In the genomic region with DNA sequence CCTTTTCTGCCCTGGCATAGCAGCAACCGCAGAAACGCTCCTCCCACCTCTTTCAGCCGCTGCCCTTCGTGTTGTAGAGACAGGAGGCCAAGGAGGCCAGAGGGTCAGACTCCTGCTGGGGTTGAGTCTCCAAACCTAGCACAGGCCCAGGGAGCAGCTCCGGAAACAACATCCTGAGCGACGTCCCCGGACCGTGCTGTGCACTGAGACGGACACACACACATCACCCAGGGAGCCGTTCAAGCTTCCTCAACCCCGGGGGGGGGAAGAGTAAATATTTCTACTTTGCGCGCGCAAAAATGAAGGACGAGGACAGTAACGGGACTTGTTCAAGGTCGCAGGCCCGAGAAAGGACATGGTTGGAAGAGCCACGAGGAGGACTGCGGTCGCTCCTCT, we compare ENCODE assay signal across 8 cellular contexts. TPM values are rescaled to one million over a fixed set of nuclear protein-coding genes. Genes with fewer than 3 reads are reported as not detected.
DNase-seq lines count a peak whose midpoint lies in the region; ATAC-seq and TF ChIP-seq lines count a peak whose summit lies in the region.

No MANE protein-coding gene starts in this region.

- H2BK12ac ChIP-seq in H9 (ENCODE audit: insufficient read length, low read depth, low read length): no peak overlapping the region

- H2AK5ac ChIP-seq in H9 (ENCODE audit: insufficient read length, low read length): no peak overlapping the region

- H4K91ac ChIP-seq in H9 (ENCODE audit: insufficient read length, low read depth, low read length): no peak overlapping the region

- no peak overlapping the region for H3K18ac ChIP-seq in H9 (ENCODE audit: insufficient read length, low read depth, low read length)

- H4K5ac ChIP-seq in H9 (ENCODE audit: insufficient read length, low read depth, low read length): no peak overlapping the region

- H3K4me1 ChIP-seq in H9 (ENCODE audit: insufficient read depth, low read length) (no peaks in the 10 kb centered on the region), colonic mucosa (no peaks in the 10 kb centered on the region), liver (ENCODE audit: control insufficient read depth in 4 of 4, insufficient read depth in 4 of 4, low read length in 3 of 4) (peaks cover 0 to 19% (median 11%) of the 10 kb centered on the region in 4 donors), subcutaneous abdominal adipose tissue (ENCODE audit: control insufficient read depth in 5 of 5, insufficient read depth in 5 of 5, low read length in 5 of 5) (peaks cover 4 to 31% (median 21%) of the 10 kb centered on the region in 5 donors)

- H3K27ac ChIP-seq in H9 (ENCODE audit: insufficient read length, low read depth, low read length) (no peak overlapping the region), colonic mucosa (no peak overlapping the region), liver (ENCODE audit: low read depth in 1 of 2, low read length in 2 of 2) (no peak overlapping the region), subcutaneous abdominal adipose tissue (ENCODE audit: low read depth, low read length) (peak overlapping the region; percentile 67)

- H3K9ac ChIP-seq in H9 (ENCODE audit: extremely low read depth, insufficient read length, low read length) (peak overlapping the region; percentile 82), colonic mucosa (ENCODE audit: low read depth in 2 of 2, low read length in 2 of 2) (peak overlapping the region; percentile 66 to 76), liver (ENCODE audit: low read depth in 1 of 2, low read length in 2 of 2) (peak overlapping the region in 1 of 2 donors; percentile 86), subcutaneous abdominal adipose tissue (ENCODE audit: low read length in 5 of 5) (peak overlapping the region; percentile 35 to 97 (median 89))

- H3K23me2 ChIP-seq in H9 (ENCODE audit: insufficient read length, low read depth, low read length, poor library complexity, severe bottlenecking): peaks cover 5% of the 10 kb centered on the region

- intact Hi-C loops in colonic mucosa (cut with DNase I): no loop called here

- peaks cover 10 to 12% of the 10 kb centered on the region in 2 experiments for H3K4me1 Mint-ChIP-seq in H9

- peak overlapping the region; percentile 83 for H3K4me3 ChIP-seq in colonic mucosa
- H3K4me3 ChIP-seq in liver (ENCODE audit: low read depth in 1 of 3, low read length in 3 of 3): peak overlapping the region; percentile 70 to 91 (median 72)
- peak overlapping the region; percentile 92 to 99 (median 96) for H3K4me3 ChIP-seq in subcutaneous abdominal adipose tissue (ENCODE audit: low read depth in 1 of 5, low read length in 5 of 5)

- no peak overlapping the region for H2BK5ac ChIP-seq in H9 (ENCODE audit: insufficient read length, low read length)

- no peak overlapping the region for H3K4ac ChIP-seq in H9 (ENCODE audit: low read depth, low read length)

- DNase-seq in ELR (ENCODE audit: low read depth): peak; percentile 49
- peak; percentile 30 for DNase-seq in H9
- peak; percentile 24 for DNase-seq in RKO (ENCODE audit: low spot score)
- DNase-seq in colonic mucosa: peak; percentile 23
- no peak for DNase-seq in foreskin melanocyte

- H3K27me3 Mint-ChIP-seq in H9 (ENCODE audit: low read depth): peaks cover 7% of the 10 kb centered on the region; the same call in 1 of the 2 replicates

- no peaks in the 10 kb centered on the region for H4K20me1 ChIP-seq in H9 (ENCODE audit: control insufficient read depth, insufficient read depth, insufficient read length)

- no peak overlapping the region for H2BK15ac ChIP-seq in H9 (ENCODE audit: low read depth, low read length)

- H3K9me3 ChIP-seq in H9 (ENCODE audit: control insufficient read depth, low read depth, low read length) (peaks cover 10% of the 10 kb centered on the region), colonic mucosa (peaks cover 4% of the 10 kb centered on the region), liver (ENCODE audit: control insufficient read depth in 4 of 4, low read length in 3 of 4) (peaks cover 24 to 54% (median 30%) of the 10 kb centered on the region in 4 donors), subcutaneous abdominal adipose tissue (ENCODE audit: control insufficient read depth in 5 of 5, low read length in 5 of 5) (peaks cover 3 to 28% (median 14%) of the 10 kb centered on the region in 5 donors)

- no peak overlapping the region for H2BK20ac ChIP-seq in H9 (ENCODE audit: low read depth, low read length, poor library complexity, severe bottlenecking)

- H3K9me3 Mint-ChIP-seq in H9: peaks cover 43 to 48% of the 10 kb centered on the region in 2 experiments

- no peaks in the 10 kb centered on the region for H3K36me3 ChIP-seq in colonic mucosa
- H3K36me3 ChIP-seq in liver (ENCODE audit: control insufficient read depth in 4 of 4, insufficient read depth in 3 of 4, low read depth in 1 of 4, low read length in 3 of 4): peaks cover 9 to 25% (median 24%) of the 10 kb centered on the region in 4 donors
- H3K36me3 ChIP-seq in subcutaneous abdominal adipose tissue (ENCODE audit: control insufficient read depth in 5 of 5, insufficient read depth in 5 of 5, low read length in 5 of 5): peaks cover 11 to 25% (median 24%) of the 10 kb centered on the region in 5 donors

- no peak overlapping the region for H3T11ph ChIP-seq in H9 (ENCODE audit: low read length)

- no peak overlapping the region for H3K56ac ChIP-seq in H9 (ENCODE audit: insufficient read length, low read depth, low read length)

- no peaks in the 10 kb centered on the region for H3K27me3 ChIP-seq in H9 (ENCODE audit: insufficient read depth, low read length)
- H3K27me3 ChIP-seq in colonic mucosa: no peaks in the 10 kb centered on the region
- no peaks in the 10 kb centered on the region for H3K27me3 ChIP-seq in liver (ENCODE audit: control insufficient read depth in 4 of 4, insufficient read depth in 4 of 4, low read length in 3 of 4)
- H3K27me3 ChIP-seq in subcutaneous abdominal adipose tissue (ENCODE audit: control insufficient read depth in 5 of 5, insufficient read depth in 4 of 5, low read length in 5 of 5): no peaks in the 10 kb centered on the region

- peaks cover 41 to 58% (median 44%) of the 10 kb centered on the region in 3 experiments for H3K36me3 Mint-ChIP-seq in H9 (ENCODE audit: insufficient read depth in 1 of 3, low read depth in 3 of 3)

- TF ChIP-seq CTCF in H9 (conservative IDR thresholded peaks at IDR 0.05) (no peak), colonic mucosa (IDR thresholded peaks at IDR 0.05) (no peak), liver (IDR thresholded peaks at IDR 0.05; ENCODE audit: low read depth, low read length, missing input control) (no peak)

- H3K14ac ChIP-seq in H9 (ENCODE audit: insufficient read depth, low read length): no peak overlapping the region

- WGBS in H9 (ENCODE audit: extremely low coverage, insufficient read length, low lambda C conversion rate): no CpG with 5 or more reads among the region's 22 CpGs
- WGBS in liver: 2% methylated on average over 22 of the region's 22 CpGs

- no peak overlapping the region for H2AFZ ChIP-seq in H9 (ENCODE audit: low read length)

- H3K79me2 ChIP-seq in H9 (ENCODE audit: insufficient read depth, low read length): peaks cover 6% of the 10 kb centered on the region

- no peak for ATAC-seq in HG03565 (IDR thresholded peaks at IDR 0.05; ENCODE audit: unreplicated experiment)

- H3K23ac ChIP-seq in H9 (ENCODE audit: insufficient read length, low read depth, low read length): no peak overlapping the region

- no peak overlapping the region for H2BK120ac ChIP-seq in H9 (ENCODE audit: low read depth, low read length, poor library complexity, severe bottlenecking)

- no peak overlapping the region for H4K8ac ChIP-seq in H9 (replicated peaks; ENCODE audit: insufficient read length, low read depth, low read length)

- no peaks in the 10 kb centered on the region for H3K79me1 ChIP-seq in H9 (ENCODE audit: insufficient read depth, low read depth, low read length, poor library complexity, severe bottlenecking)

- TF ChIP-seq RAD21 in liver (IDR thresholded peaks at IDR 0.05): no peak

- H3K27ac Mint-ChIP-seq in H9: peak overlapping the region in 2 of 3 experiments; percentile 32 to 95; a peak in 5 of 7 replicates

- H3K4me3 Mint-ChIP-seq in H9: peak overlapping the region; percentile 89 to 98

- H3K4me2 ChIP-seq in H9 (ENCODE audit: insufficient read depth, insufficient read length, low read length): peak overlapping the region; percentile 87

TF ChIP-seq in liver, 16 proteins besides CTCF, POLR2A, EP300 and RAD21 (continues in another document):
- TF ChIP-seq, protein P1, sequence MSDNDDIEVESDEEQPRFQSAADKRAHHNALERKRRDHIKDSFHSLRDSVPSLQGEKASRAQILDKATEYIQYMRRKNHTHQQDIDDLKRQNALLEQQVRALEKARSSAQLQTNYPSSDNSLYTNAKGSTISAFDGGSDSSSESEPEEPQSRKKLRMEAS (IDR thresholded peaks at IDR 0.05): no peak
- TF ChIP-seq FOXA2 (IDR thresholded peaks at IDR 0.05): no peak
- TF ChIP-seq, protein P2, sequence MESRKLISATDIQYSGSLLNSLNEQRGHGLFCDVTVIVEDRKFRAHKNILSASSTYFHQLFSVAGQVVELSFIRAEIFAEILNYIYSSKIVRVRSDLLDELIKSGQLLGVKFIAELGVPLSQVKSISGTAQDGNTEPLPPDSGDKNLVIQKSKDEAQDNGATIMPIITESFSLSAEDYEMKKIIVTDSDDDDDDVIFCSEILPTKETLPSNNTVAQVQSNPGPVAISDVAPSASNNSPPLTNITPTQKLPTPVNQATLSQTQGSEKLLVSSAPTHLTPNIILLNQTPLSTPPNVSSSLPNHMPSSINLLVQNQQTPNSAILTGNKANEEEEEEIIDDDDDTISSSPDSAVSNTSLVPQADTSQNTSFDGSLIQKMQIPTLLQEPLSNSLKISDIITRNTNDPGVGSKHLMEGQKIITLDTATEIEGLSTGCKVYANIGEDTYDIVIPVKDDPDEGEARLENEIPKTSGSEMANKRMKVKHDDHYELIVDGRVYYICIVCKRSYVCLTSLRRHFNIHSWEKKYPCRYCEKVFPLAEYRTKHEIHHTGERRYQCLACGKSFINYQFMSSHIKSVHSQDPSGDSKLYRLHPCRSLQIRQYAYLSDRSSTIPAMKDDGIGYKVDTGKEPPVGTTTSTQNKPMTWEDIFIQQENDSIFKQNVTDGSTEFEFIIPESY (IDR thresholded peaks at IDR 0.05): no peak
- TF ChIP-seq RXRA (IDR thresholded peaks at IDR 0.05): no peak

RNA-seq across cellular contexts. Expression of a gene that starts 0.7 kb away (rescaled TPM):
- 11.4 and 13.5 TPM in 2 replicates for total RNA-seq in H9 (2021)
- 1 to 10 TPM; 4.0 to 5.1 TPM for total RNA-seq in colonic mucosa
- total RNA-seq in liver: 1 to 10 TPM; 4.4 to 4.8 TPM
- polyA plus RNA-seq in liver: 1 to 10 TPM in 1 of 2 donors, under 1 TPM in 1; 0.96 to 3.0 TPM

RNA-seq across cellular contexts. Expression of a gene that starts 19.7 kb away (rescaled TPM):
- 10.9 and 11.4 TPM in 2 replicates for total RNA-seq in H9 (2021)
- 1 to 10 TPM; 2.2 to 3.5 TPM for total RNA-seq in colonic mucosa
- 1 to 10 TPM; 1.5 to 2.9 TPM for total RNA-seq in liver
- under 1 TPM; 0.97 to 0.99 TPM for polyA plus RNA-seq in liver

RNA-seq across cellular contexts. Expression of a gene that starts 24.9 kb away (rescaled TPM):
- total RNA-seq in H9 (2021): 27.8 and 28.1 TPM in 2 replicates
- 1 to 10 TPM; 1.3 to 1.8 TPM for total RNA-seq in colonic mucosa
- total RNA-seq in liver: 1 to 10 TPM; 1.2 to 8.6 TPM
- under 1 TPM; 0.29 to 0.60 TPM for polyA plus RNA-seq in liver

RNA-seq across cellular contexts. Expression of a gene that starts 31.9 kb away (rescaled TPM):
- total RNA-seq in H9 (2021) (10.2 and 11.6 TPM in 2 replicates), colonic mucosa (1 to 10 TPM; 2.6 to 2.8 TPM), liver (1 to 10 TPM; 2.3 to 4.5 TPM)
- under 1 TPM; 0.66 to 0.67 TPM for polyA plus RNA-seq in liver

RNA-seq across cellular contexts. Expression of a gene that starts 40.7 kb away (rescaled TPM):
- total RNA-seq in H9 (2021): 7.9 and 9.3 TPM in 2 replicates
- total RNA-seq in colonic mucosa: 1 to 10 TPM; 1.2 to 4.1 TPM
- 1 to 10 TPM; 1.4 to 7.1 TPM for total RNA-seq in liver
- 1 to 10 TPM in 1 of 2 donors, under 1 TPM in 1; 0.86 to 1.4 TPM for polyA plus RNA-seq in liver
